ENCODE assay signal across 1 cellular context in genomic region chr4:183919173-183919572, GRCh38.
TF ChIP-seq lines count a peak whose summit lies in the region.

No MANE protein-coding gene starts in this region.

TF ChIP-seq in SK-N-SH treated with all-trans-retinoic acid at 6 μM for 48 hours, 23 proteins besides CTCF, POLR2A, EP300 and RAD21 (continued from another document):
- TF ChIP-seq ZNF565 (CRISPR knock-in tag; conservative IDR thresholded peaks at IDR 0.05; ENCODE audit: low read depth) = no peak
